Comparison of ENCODE assay signal across 31 cellular contexts in genomic region chr4:98741952-98742351, GRCh38.
"Had no signal": no experiment of that assay in that cellular context is flagged by ENCODE, and none has a peak within 500 bp of the region (broad histone marks: within the 10 kb centered on the region; RNA-seq: fewer than 3 reads in every experiment).

No MANE protein-coding gene starts in this region.

- H3K4me1 ChIP-seq: left lung, lower lobe of right lung, pancreas, prostate gland, suprapubic skin, tibial artery, upper lobe of right lung had no signal

- H3K4me3 Mint-ChIP-seq: immature natural killer cell; naive thymus-derived CD8-positive, alpha-beta T cell; nephron; neural crest cell; stimulated activated naive B cell treated with anti-CD40 and anti-IgM and Interleukin-4, amounts not matched to agents 10 μg/mL and 1 μg/mL and 100 μg/mL, for 72 hours; stimulated activated naive CD8-positive, alpha-beta T cell treated with anti-CD3 and anti-CD28 coated beads, Interleukin-15, Interleukin-2, amounts not matched to agents 100 ng/mL and 50 ng/mL, for 24 hours had no signal

- H3K4me3 ChIP-seq: left lung, lower lobe of right lung, pancreas, prostate gland, skin epidermis, suprapubic skin, thoracic aorta, tibial artery, upper lobe of right lung had no signal

- DNase-seq: hippocampal formation; immature natural killer cell; kidney; left colon; left lung; lower lobe of right lung; mammary epithelial cell; mesenchymal stem cell; naive thymus-derived CD8-positive, alpha-beta T cell; nucleus accumbens; pancreas; posterior cingulate gyrus; retina; right cardiac atrium; stimulated activated CD4-positive, alpha-beta T cell treated with anti-CD3 and anti-CD28 coated beads, Interleukin-12 subunit alpha, Interleukin-12 subunit beta, amount 100 ng/mL, for 4 hours; stimulated activated CD4-positive, alpha-beta T cell treated with anti-CD3 and anti-CD28 coated beads, Interleukin-15, amount 100 ng/mL, for 24 hours; stimulated activated CD4-positive, alpha-beta T cell treated with anti-CD3 and anti-CD28 coated beads, Interleukin-2, amount 100 ng/mL, for 24 hours; stimulated activated CD4-positive, alpha-beta T cell treated with anti-CD3 and anti-CD28 coated beads, Interleukin-4, amount 100 ng/mL, for 1 hour; stimulated activated naive B cell treated with anti-CD40 and anti-IgM and Interleukin-4, amounts not matched to agents 10 μg/mL and 1 μg/mL and 100 μg/mL, for 72 hours; tibial artery; upper lobe of right lung had no signal

- H3K36me3 ChIP-seq: left lung, lower lobe of right lung, pancreas, prostate gland, suprapubic skin, thoracic aorta, tibial artery, upper lobe of right lung had no signal

- ATAC-seq: left colon; left lung; lower lobe of right lung; naive thymus-derived CD8-positive, alpha-beta T cell; pancreas; right cardiac atrium; sciatic nerve; stimulated activated naive B cell treated with anti-CD40 and anti-IgM and Interleukin-4, amounts not matched to agents 10 μg/mL and 1 μg/mL and 100 μg/mL, for 72 hours; upper lobe of right lung had no signal

- H3K9me3 ChIP-seq: pancreas, prostate gland, suprapubic skin, thoracic aorta had no signal

- H3K27me3 ChIP-seq: left lung, pancreas, suprapubic skin, tibial artery, upper lobe of right lung had no signal

- H3K4me1 Mint-ChIP-seq: immature natural killer cell; nephron; stimulated activated naive B cell treated with anti-CD40 and anti-IgM and Interleukin-4, amounts not matched to agents 10 μg/mL and 1 μg/mL and 100 μg/mL, for 72 hours had no signal

- H3K27me3 Mint-ChIP-seq: naive thymus-derived CD8-positive, alpha-beta T cell; stimulated activated naive CD8-positive, alpha-beta T cell treated with anti-CD3 and anti-CD28 coated beads, Interleukin-15, Interleukin-2, amounts not matched to agents 100 ng/mL and 50 ng/mL, for 24 hours had no signal

- FAIRE-seq: islet of Langerhans, kidney, pancreas, urothelium cell line had no signal

- H3K27ac ChIP-seq: left lung, lower lobe of right lung, pancreas, prostate gland, skin epidermis, suprapubic skin, thoracic aorta, tibial artery, upper lobe of right lung had no signal

- H3K27ac Mint-ChIP-seq: immature natural killer cell; naive thymus-derived CD8-positive, alpha-beta T cell; nephron; stimulated activated naive B cell treated with anti-CD40 and anti-IgM and Interleukin-4, amounts not matched to agents 10 μg/mL and 1 μg/mL and 100 μg/mL, for 72 hours; stimulated activated naive CD8-positive, alpha-beta T cell treated with anti-CD3 and anti-CD28 coated beads, Interleukin-15, Interleukin-2, amounts not matched to agents 100 ng/mL and 50 ng/mL, for 24 hours had no signal
